In the genomic region with DNA sequence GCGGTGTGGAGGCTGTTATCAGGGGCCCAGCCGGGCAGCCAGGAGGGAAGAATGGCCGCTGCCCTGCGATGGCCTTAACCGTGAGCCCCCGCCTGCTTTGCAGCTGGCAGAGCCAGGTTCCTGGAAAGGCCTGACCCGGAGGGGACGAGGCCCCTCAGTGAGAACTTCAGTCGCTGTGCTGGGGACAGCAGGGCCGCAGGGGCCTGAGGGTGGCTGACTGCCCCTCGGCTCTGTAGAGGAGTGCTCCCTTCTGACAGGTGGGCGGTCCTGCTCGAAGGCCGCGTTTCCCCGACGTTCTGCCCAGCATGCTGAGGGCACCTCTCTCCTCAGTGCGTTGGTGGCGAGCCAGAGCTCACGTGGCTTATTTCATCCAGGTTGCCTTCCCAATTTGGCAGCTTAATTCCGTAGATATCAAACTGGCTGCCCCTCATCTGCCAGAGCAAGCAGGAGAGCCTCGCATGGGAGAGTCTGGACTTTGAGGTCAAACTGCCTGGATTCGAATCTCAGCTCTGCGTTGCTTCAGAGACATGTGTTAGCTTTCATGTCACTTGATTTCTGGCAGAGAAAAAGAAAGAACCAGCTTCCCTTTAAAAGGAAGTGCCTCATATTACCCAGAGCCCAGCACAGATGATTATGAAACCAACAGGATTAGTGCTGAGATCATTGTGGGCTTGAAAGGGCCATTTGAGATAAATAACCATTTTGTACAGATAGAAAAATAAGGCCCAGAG, we compare ENCODE assay signal across 9 cellular contexts.
DNase-seq lines count a peak whose midpoint lies in the region; ATAC-seq and TF ChIP-seq lines count a peak whose summit lies in the region.
"Had no signal": no experiment of that assay in that cellular context is flagged by ENCODE, and none has a peak within 500 bp of the region (broad histone marks: within the 10 kb centered on the region; RNA-seq: fewer than 3 reads in every experiment).

No MANE protein-coding gene starts in this region.

- no peaks in the 10 kb centered on the region for H3K9me3 ChIP-seq in endodermal cell (ENCODE audit: control insufficient read depth, low read length)
- H3K9me3 ChIP-seq in testis, result no peaks in the 10 kb centered on the region

- no peaks in the 10 kb centered on the region for H3K27me3 ChIP-seq in ACC112 (ENCODE audit: insufficient read depth, low read length)
- no peaks in the 10 kb centered on the region for H3K27me3 ChIP-seq in endodermal cell (ENCODE audit: control insufficient read depth, insufficient read depth, low read length, poor library complexity, severe bottlenecking)
- no peaks in the 10 kb centered on the region for H3K27me3 ChIP-seq in testis

- peaks cover 10% of the 10 kb centered on the region for H3K4me1 Mint-ChIP-seq in endodermal cell
- H3K4me1 Mint-ChIP-seq in naive B cell, result peaks cover 13 to 14% (median 13%) of the 10 kb centered on the region in 3 donors
- H3K4me1 Mint-ChIP-seq in mesothelial cell of epicardium, result peaks cover 4% of the 10 kb centered on the region

- peak; percentile 57 to 64 for ATAC-seq in naive B cell (ENCODE audit: low read depth in 2 of 2)

- H3K27ac Mint-ChIP-seq in endodermal cell, result no peak overlapping the region
- H3K27ac Mint-ChIP-seq in naive B cell, result peak overlapping the region; percentile 8 to 89 (median 77)
- H3K27ac Mint-ChIP-seq in mesothelial cell of epicardium, result no peak overlapping the region

- H3K4me1 ChIP-seq in ACC112 (ENCODE audit: control insufficient read depth, insufficient read depth, low read length, unreplicated experiment) (peaks cover 12% of the 10 kb centered on the region), endodermal cell (ENCODE audit: control insufficient read depth, insufficient read depth, low read length) (no peaks in the 10 kb centered on the region), testis (no peaks in the 10 kb centered on the region)

- H3K9me3 Mint-ChIP-seq in endodermal cell (no peaks in the 10 kb centered on the region), naive B cell (no peaks in the 10 kb centered on the region), mesothelial cell of epicardium (no peaks in the 10 kb centered on the region)
- H3K9me3 Mint-ChIP-seq: CD8-positive, alpha-beta memory T cell had no signal

- H3K36me3 ChIP-seq in ACC112 (ENCODE audit: insufficient read depth, low read length) (0 out of 2 replicates have a peak, but pooled peaks cover 3% of the 10 kb centered on the region), endodermal cell (ENCODE audit: control insufficient read depth, insufficient read depth, low read length) (no peaks in the 10 kb centered on the region), testis (ENCODE audit: low read depth, missing control alignments) (no peaks in the 10 kb centered on the region)

- H3K4me3 Mint-ChIP-seq in endodermal cell, result no peak overlapping the region
- H3K4me3 Mint-ChIP-seq in naive B cell, result peak overlapping the region in 7 of 8 donors; percentile 33 to 79 (median 57)
- no peak overlapping the region for H3K4me3 Mint-ChIP-seq in mesothelial cell of epicardium
- H3K4me3 Mint-ChIP-seq: CD8-positive, alpha-beta memory T cell had no signal

- H3K36me3 Mint-ChIP-seq in endodermal cell (ENCODE audit: low read depth) (peaks cover 16% of the 10 kb centered on the region), naive B cell (peaks cover 0 to 9% of the 10 kb centered on the region in 2 donors), mesothelial cell of epicardium (peaks cover 21% of the 10 kb centered on the region)

- H3K4me3 ChIP-seq in ACC112 (ENCODE audit: low read depth, low read length) (no peak overlapping the region), NB4 (ENCODE audit: low read depth, low read length) (no peak overlapping the region), endodermal cell (ENCODE audit: low read length) (no peak overlapping the region), testis (no peak overlapping the region)

- H2AFZ ChIP-seq in ACC112 (ENCODE audit: low read length, unreplicated experiment), result no peak overlapping the region

- 93 to 95% methylated on average over 20 to 24 of the region's 24 CpGs for WGBS in endodermal cell (ENCODE audit: insufficient coverage in 1 of 2, insufficient read length in 1 of 2), 2 experiments
- WGBS in testis, 2 donors, result 92 to 93% methylated on average over 11 to 24 of the region's 24 CpGs

- TF ChIP-seq POLR2A in NB4 (IDR thresholded peaks at IDR 0.05; ENCODE audit: extremely low read depth, insufficient read length), result no peak
- TF ChIP-seq POLR2A in testis (IDR thresholded peaks at IDR 0.05), result no peak

- peak; percentile 80 for DNase-seq in NB4 (ENCODE audit: low read depth)
- DNase-seq in endodermal cell, result no peak
- DNase-seq in naive B cell, result no peak
- no peak for DNase-seq in testis
- no peak for DNase-seq in mesothelial cell of epicardium (ENCODE audit: low spot score in 2 of 2, unreplicated experiment in 2 of 2)
- DNase-seq in activated CD4-positive, alpha-beta T cell treated with anti-CD3 and anti-CD28 coated beads, Interleukin-2, amount 50 U/mL, for 48 hours, result no peak
- DNase-seq in GM10266 (ENCODE audit: extremely low spot score), result no peak
- DNase-seq: CD8-positive, alpha-beta memory T cell had no signal

- no peaks in the 10 kb centered on the region for H3K79me2 ChIP-seq in ACC112 (ENCODE audit: control insufficient read depth, insufficient read depth, low read length, unreplicated experiment)

- H3K27ac ChIP-seq in ACC112 (ENCODE audit: low read depth, low read length) (peak overlapping the region; percentile 17; the same call in 1 of the 2 replicates), endodermal cell (ENCODE audit: low read depth, low read length) (peak overlapping the region; percentile 90), testis (no peak overlapping the region)

- TF ChIP-seq CTCF in NB4 (IDR thresholded peaks at IDR 0.05; ENCODE audit: low read depth, low read length) (no peak), endodermal cell (conservative IDR thresholded peaks at IDR 0.05) (no peak), testis (IDR thresholded peaks at IDR 0.05) (no peak), mesothelial cell of epicardium (IDR thresholded peaks at IDR 0.05; ENCODE audit: unreplicated experiment) (no peak), GM10266 (IDR thresholded peaks at IDR 0.05; ENCODE audit: control insufficient read depth, insufficient read depth, low read depth, missing control alignments) (no peak)

- H3K9ac ChIP-seq in endodermal cell (ENCODE audit: extremely low read depth, low read length, poor library complexity, severe bottlenecking), result no peak overlapping the region

- H3K27me3 Mint-ChIP-seq in endodermal cell (ENCODE audit: insufficient read depth), result no peaks in the 10 kb centered on the region
- H3K27me3 Mint-ChIP-seq in naive B cell, result no peaks in the 10 kb centered on the region
- H3K27me3 Mint-ChIP-seq in mesothelial cell of epicardium (ENCODE audit: low read depth), result no peaks in the 10 kb centered on the region
- H3K27me3 Mint-ChIP-seq: CD8-positive, alpha-beta memory T cell had no signal

- intact Hi-C loops in testis (cut with DNase I; ENCODE audit: low total_unique reads), result no loop called here

Comparison
In these comparisons a context has a peak if more than half of its experiments do, and no peak if none do; other contexts are left out.
1. H3K27ac ChIP-seq: peak in ACC112 (single experiment) and endodermal cell (single experiment); none in testis (0 of 2).
2. H3K27ac Mint-ChIP-seq: peak in naive B cell (6 of 6); none in endodermal cell (single experiment) and mesothelial cell of epicardium (single experiment).
3. H3K4me3 Mint-ChIP-seq: peak in naive B cell (7 of 8); none in endodermal cell (single experiment) and mesothelial cell of epicardium (single experiment).